Comparison of ENCODE assay signal across 8 cellular contexts in genomic region chr5:43192558-43193170, GRCh38. TPM values are rescaled to one million over a fixed set of nuclear protein-coding genes. Genes with fewer than 3 reads are reported as not detected.
DNase-seq lines count a peak whose midpoint lies in the region; ATAC-seq and TF ChIP-seq lines count a peak whose summit lies in the region.

No MANE protein-coding gene starts in this region.

- H3K4me3 ChIP-seq in SJCRH30 (peak overlapping the region; percentile 59), brain microvascular endothelial cell (ENCODE audit: low read depth, low read length) (peak overlapping the region; percentile 56), spleen (peak overlapping the region; percentile 24 to 76 (median 52))

- H3K27ac ChIP-seq in SJCRH30 (no peak overlapping the region), brain microvascular endothelial cell (no peak overlapping the region), spleen (no peak overlapping the region)

- H3K36me3 ChIP-seq in SJCRH30 (no peaks in the 10 kb centered on the region), brain microvascular endothelial cell (replicated peaks) (no peaks in the 10 kb centered on the region), spleen (no peaks in the 10 kb centered on the region)

- no peaks in the 10 kb centered on the region for H3K9me3 ChIP-seq in SJCRH30 (replicated peaks)
- H3K9me3 ChIP-seq in spleen = peaks cover 0 to 6% (median 0%) of the 10 kb centered on the region in 8 donors

- 1 to 4% (median 3%) methylated on average over 35 to 49 of the region's 49 CpGs for WGBS in spleen, 5 donors

- TF ChIP-seq POLR2A in spleen (IDR thresholded peaks at IDR 0.05) = no peak

- DNase-seq in SJCRH30 = peak in 1 of 2 experiments; percentile 20
- no peak for DNase-seq in brain microvascular endothelial cell
- DNase-seq in inferior parietal cortex (ENCODE audit: extremely low spot score) = peak; percentile 57
- DNase-seq in spleen = peak; percentile 78
- no peak for DNase-seq in Kasumi-1 (lab: John Stamatoyannopoulos, UW)
- DNase-seq in NCI-H187 treated with DMSO at 0.1 percent for 48 hours (lab: John Stamatoyannopoulos, UW) = no peak

- intact Hi-C loops in spleen (cut with DNase I; ENCODE audit: low total_unique reads) = no loop called here

- in situ Hi-C loops in brain microvascular endothelial cell (cut with HindIII; ENCODE audit: low pct_ligation_motif_present, low sequenced_read_pairs) = no loop called here

- H3K4me1 ChIP-seq in SJCRH30 (peaks cover 8% of the 10 kb centered on the region), spleen (peaks cover 11 to 37% (median 30%) of the 10 kb centered on the region in 6 donors)

- H3K27me3 ChIP-seq in SJCRH30 = peaks cover 4% of the 10 kb centered on the region; the same call in 1 of the 2 replicates
- no peaks in the 10 kb centered on the region for H3K27me3 ChIP-seq in brain microvascular endothelial cell (replicated peaks)
- peaks cover 0 to 25% (median 12%) of the 10 kb centered on the region in 7 donors for H3K27me3 ChIP-seq in spleen (replicated peaks in 1 of 7)

- ATAC-seq in GM18517 (IDR thresholded peaks at IDR 0.05; ENCODE audit: unreplicated experiment) = peak; percentile 29
- peak; percentile 27 for ATAC-seq in HG02798 (IDR thresholded peaks at IDR 0.05; ENCODE audit: poor library complexity, unreplicated experiment)

- TF ChIP-seq CTCF in brain microvascular endothelial cell (IDR thresholded peaks at IDR 0.05; ENCODE audit: low read depth, low read length, missing control alignments) (no peak), spleen (IDR thresholded peaks at IDR 0.05 in 8 of 11, conservative IDR thresholded peaks at IDR 0.05 in 3 of 11) (no peak)

RNA-seq across cellular contexts. Expression of gene NIM1K, which starts 0.6 kb away (rescaled TPM):
- total RNA-seq in SJCRH30 (2014; rRNA removed; shearing (Covaris generic)) = 0.04 TPM in 1 of 2 replicates, not detected in the other
- total RNA-seq in spleen = 1 to 10 TPM in 1 of 7 donors, under 1 TPM in 5, not detected in 1; 0.34 to 1.1 (median 0.74) TPM
- polyA plus RNA-seq in spleen = under 1 TPM; 0.13 to 0.28 (median 0.21) TPM

Comparison
In these comparisons a context has a peak if more than half of its experiments do, and no peak if none do; other contexts are left out.
1. DNase-seq: peak in inferior parietal cortex (single experiment) and spleen (single experiment); none in brain microvascular endothelial cell (single experiment), Kasumi-1 (0 of 2) and NCI-H187 treated with DMSO at 0.1 percent for 48 hours (single experiment).
2. Peak in every context shown above with its lines, with median percentiles within 50 percentile points of each other: H3K4me3 ChIP-seq.